Comparison of ENCODE assay signal across 8 cellular contexts in genomic region chr6:2765166-2765895, GRCh38. TPM values are rescaled to one million over a fixed set of nuclear protein-coding genes. Genes with fewer than 3 reads are reported as not detected.
A peak's percentile ranks its signal among the peaks of the same experiment; 100 is the strongest.
DNase-seq lines count a peak whose midpoint lies in the region; ATAC-seq and TF ChIP-seq lines count a peak whose summit lies in the region.

Gene WRNIP1 (plus strand): TSS chr6:2765393. CDS start chr6:2765623, 230 bp downstream.

- H3K27me3 Mint-ChIP-seq in activated CD4-positive, alpha-beta T cell treated with anti-CD3 and anti-CD28 coated beads for 36 hours, result no peaks in the 10 kb centered on the region

- CTCF ChIA-PET in activated CD4-positive, alpha-beta T cell treated with anti-CD3 and anti-CD28 coated beads for 36 hours (lab: Charles Lee), result interaction anchor here (0.7 to 5.9 kb wide), 8 partner anchors 14 to 1246 kb away, joined by 3 to 33 read pairs (median 4); partner anchors contain the start of gene SERPINB1

- H3K4me1 Mint-ChIP-seq in activated CD4-positive, alpha-beta T cell treated with anti-CD3 and anti-CD28 coated beads for 36 hours, result peaks cover 51% of the 10 kb centered on the region

- peaks cover 25% of the 10 kb centered on the region for H3K36me3 Mint-ChIP-seq in activated CD4-positive, alpha-beta T cell treated with anti-CD3 and anti-CD28 coated beads for 36 hours (ENCODE audit: low read depth)

- peak within 1 kb of the TSS; percentile 71 for H3K4me3 ChIP-seq in choroid plexus epithelial cell (ENCODE audit: low read depth, low read length)

- TF ChIP-seq CTCF in choroid plexus epithelial cell (conservative IDR thresholded peaks at IDR 0.05; ENCODE audit: low read depth, low read length), result peak; percentile 47

- intact Hi-C loops in activated CD4-positive, alpha-beta T cell treated with anti-CD3 and anti-CD28 coated beads for 36 hours (cut with DNase I, micrococcal nuclease), result loop anchor here (1.0 to 5.0 kb wide), 14 partner anchors 76 to 1371 kb away; partner anchors contain the start of genes GMDS (in 2 of the 2), RIPK1 (in 2 of the 2), BPHL (in 1 of the 2) and NQO2 (in 1 of the 2)

- H3K9me3 Mint-ChIP-seq in activated CD4-positive, alpha-beta T cell treated with anti-CD3 and anti-CD28 coated beads for 36 hours (ENCODE audit: low read depth), result no peaks in the 10 kb centered on the region

- peak within 1 kb of the TSS; percentile 94 for H3K4me3 Mint-ChIP-seq in activated CD4-positive, alpha-beta T cell treated with anti-CD3 and anti-CD28 coated beads for 36 hours

- peak; percentile 89 for ATAC-seq in HG03442 (IDR thresholded peaks at IDR 0.05; ENCODE audit: unreplicated experiment)
- peak; percentile 90 for ATAC-seq in activated CD4-positive, alpha-beta T cell treated with anti-CD3 and anti-CD28 coated beads for 36 hours

- POLR2A ChIA-PET in activated CD4-positive, alpha-beta T cell treated with anti-CD3 and anti-CD28 coated beads for 36 hours (lab: Charles Lee), result interaction anchor here (0.5 to 1.7 kb wide), 9 partner anchors 28 to 303 kb away, joined by 3 to 11 read pairs (median 5); partner anchors contain the start of genes RIPK1, SERPINB1 and SERPINB9

- peak within 1 kb of the TSS; percentile 98 for H3K27ac Mint-ChIP-seq in activated CD4-positive, alpha-beta T cell treated with anti-CD3 and anti-CD28 coated beads for 36 hours

- DNase-seq in AML-193 (lab: John Stamatoyannopoulos, UW) (peak; percentile 99), GM19238 (ENCODE audit: insufficient read length, low spot score) (peak; percentile 92), NCI-H510A treated with DMSO at 0.1 percent for 48 hours (lab: John Stamatoyannopoulos, UW) (peak; percentile 89), choroid plexus epithelial cell (ENCODE audit: low read depth) (peak; percentile 99), kidney tubule cell (ENCODE audit: low spot score) (peak; percentile 100)
- peak; percentile 98 for DNase-seq in activated CD4-positive, alpha-beta T cell treated with anti-CD3 and anti-CD28 coated beads for 36 hours
- DNase-seq in stimulated activated CD4-positive, alpha-beta T cell treated with anti-CD3 and anti-CD28 coated beads, Interleukin-1b, Interleukin-23, amount 100 ng/mL, for 24 hours (ENCODE audit: low read depth in 4 of 4, low spot score in 1 of 4), result peak; percentile 81 to 94 (median 88)

RNA-seq across cellular contexts. Expression of gene WRNIP1, which starts in this region (rescaled TPM):
- 10 to 100 TPM; 41.6 to 42.3 TPM for total RNA-seq in activated CD4-positive, alpha-beta T cell treated with anti-CD3 and anti-CD28 coated beads for 36 hours

Comparison
In these comparisons a context has a peak if more than half of its experiments do, and no peak if none do; other contexts are left out.
1. Peak in every context shown above with its lines: DNase-seq, ATAC-seq and H3K4me3 ChIP-seq.